Comparison of ENCODE assay signal across 6 cellular contexts in the genomic region with DNA sequence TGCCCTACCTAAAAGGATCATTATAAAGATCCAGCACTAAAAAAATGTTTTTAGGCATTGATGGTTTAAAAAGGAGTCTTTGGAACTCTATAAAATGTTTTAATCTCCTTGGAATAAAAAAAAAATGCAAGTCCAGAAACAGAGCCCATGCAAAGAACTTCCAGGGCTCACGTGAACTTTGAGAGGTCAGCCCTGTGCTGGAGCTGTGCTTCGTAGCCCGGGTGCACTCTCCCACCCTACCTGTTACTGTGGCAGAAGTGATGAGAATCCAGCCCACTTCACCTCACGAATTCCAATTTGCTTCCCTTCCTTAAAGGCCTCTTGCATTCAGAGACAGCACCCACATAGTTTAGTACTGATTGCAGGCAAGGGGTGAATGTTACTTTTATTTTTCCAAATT.
"Had no signal": no experiment of that assay in that cellular context is flagged by ENCODE, and none has a peak within 500 bp of the region (broad histone marks: within the 10 kb centered on the region; RNA-seq: fewer than 3 reads in every experiment).

No MANE protein-coding gene starts in this region.

- H2AFZ ChIP-seq: GM23248 had no signal

- H3K4me3 ChIP-seq: GM23248, K562 had no signal

- H3K9ac ChIP-seq: GM23248 had no signal

- H3K27ac ChIP-seq: GM23248 had no signal

- DNase-seq: GM23248, GOT3, H7, HCEC 1CT, IMR-90 had no signal

- ATAC-seq: K562 had no signal
